Comparison of ENCODE assay signal across 15 cellular contexts in genomic region chr6:26118999-26119398, GRCh38. TPM values are rescaled to one million over a fixed set of nuclear protein-coding genes. Genes with fewer than 3 reads are reported as not detected.
A peak's percentile ranks its signal among the peaks of the same experiment; 100 is the strongest.
DNase-seq lines count a peak whose midpoint lies in the region; ATAC-seq, FAIRE-seq and TF ChIP-seq lines count a peak whose summit lies in the region.
"Had no signal": no experiment of that assay in that cellular context is flagged by ENCODE, and none has a peak within 500 bp of the region (broad histone marks: within the 10 kb centered on the region; RNA-seq: fewer than 3 reads in every experiment).

No MANE protein-coding gene starts in this region.

- FAIRE-seq in A549 (lab: Jason Lieb, UNC) = no peak

- no peaks in the 10 kb centered on the region for H3K9me3 ChIP-seq in A549
- H3K9me3 ChIP-seq in OCI-LY7 (ENCODE audit: low read length) = no peaks in the 10 kb centered on the region; the same call in 1 of the 2 replicates
- H3K9me3 ChIP-seq: BE2C had no signal

- CTCF ChIA-PET in A549 (lab: Yijun Ruan, JAX) (interaction anchor here (1.1 to 2.0 kb wide), 3 partner anchors 12 to 53 kb away, joined by 3 to 10 read pairs (median 5); no protein-coding TSS in a partner anchor), OCI-LY7 (lab: Charles Lee; ENCODE audit: unreplicated experiment) (no interaction called here)

- DNase-seq in A549 (ENCODE audit: low read depth in 1 of 2, low spot score in 1 of 2) (peak in 1 of 2 experiments; percentile 64), HT-29 (ENCODE audit: low spot score) (peak; percentile 59), OCI-LY7 (ENCODE audit: low spot score) (no peak), globus pallidus (ENCODE audit: low spot score) (peak; percentile 86), cerebellar nuclear complex (lab: John Stamatoyannopoulos, UW) (no peak), posterior vena cava (ENCODE audit: low spot score) (no peak)
- DNase-seq: activated CD4-positive, alpha-beta T cell treated with anti-CD3 and anti-CD28 coated beads for 36 hours; BE2C; effector CD8-positive, alpha-beta T cell; naive B cell; Right ventricle myocardium superior; stimulated activated CD4-positive, alpha-beta T cell treated with anti-CD3 and anti-CD28 coated beads, Interleukin-12 subunit alpha, Interleukin-12 subunit beta, amount 100 ng/mL, for 4 hours had no signal

- no peak for TF ChIP-seq RAD21 in A549 (conservative IDR thresholded peaks at IDR 0.05 in 1 of 2, IDR thresholded peaks at IDR 0.05 in 1 of 2)

- ATAC-seq in A549 (no peak), HG02981 (IDR thresholded peaks at IDR 0.05; ENCODE audit: unreplicated experiment) (no peak), GM18868 (IDR thresholded peaks at IDR 0.05; ENCODE audit: unreplicated experiment) (no peak)
- ATAC-seq: activated CD4-positive, alpha-beta T cell treated with anti-CD3 and anti-CD28 coated beads for 36 hours had no signal

- TF ChIP-seq EP300 in A549 (IDR thresholded peaks at IDR 0.05) = no peak

- peak overlapping the region; percentile 85 for H3K4me2 ChIP-seq in A549
- peak overlapping the region; percentile 37 for H3K4me2 ChIP-seq in OCI-LY7 (ENCODE audit: low read length)

- H3K4me3 ChIP-seq in A549 (no peak overlapping the region), OCI-LY7 (ENCODE audit: low read depth, low read length, poor library complexity, severe bottlenecking) (peak overlapping the region; percentile 11)

- H2AFZ ChIP-seq in OCI-LY7 (ENCODE audit: low read length) = peak overlapping the region; percentile 95

- H3K36me3 ChIP-seq in OCI-LY7 (ENCODE audit: insufficient read depth, low read length) = no peaks in the 10 kb centered on the region
- H3K36me3 ChIP-seq: BE2C had no signal

- BruUV-seq in OCI-LY7 (replicated peaks; lab: Mats Ljungman, UMichigan) = no TSS peak

- H3K9me2 ChIP-seq in OCI-LY7 (ENCODE audit: insufficient read depth, low read length) = no peaks in the 10 kb centered on the region

- no peak for TF ChIP-seq POLR2A in A549 (IDR thresholded peaks at IDR 0.05; ENCODE audit: low read length)

- H3K4me1 ChIP-seq in A549 = peaks cover 47% of the 10 kb centered on the region
- H3K4me1 ChIP-seq in OCI-LY7 (ENCODE audit: insufficient read depth, low read length, poor library complexity, severe bottlenecking) = peaks cover 49% of the 10 kb centered on the region

- intact Hi-C loops in OCI-LY7 (cut with micrococcal nuclease; ENCODE audit: unreplicated experiment) = no loop called here
- intact Hi-C loops in posterior vena cava (cut with DNase I) = no loop called here

- TF ChIP-seq CTCF in A549 (IDR thresholded peaks at IDR 0.05) (no peak), OCI-LY7 (conservative IDR thresholded peaks at IDR 0.05; ENCODE audit: low read length) (no peak)

- POLR2A ChIA-PET in A549 (lab: Yijun Ruan, JAX) = interaction anchor here (1.2 to 1.8 kb wide), 3 partner anchors 16 to 93 kb away, joined by 3 to 25 read pairs (median 4); a partner anchor contains a TSS
- POLR2A ChIA-PET in OCI-LY7 (lab: Charles Lee) = interaction anchor here (0.8 to 2.9 kb wide), 12 partner anchors 11 to 97 kb away, joined by 3 to 19 read pairs (median 6); a partner anchor contains a TSS

- H3K79me2 ChIP-seq in OCI-LY7 (ENCODE audit: insufficient read depth, low read depth, low read length) = no peaks in the 10 kb centered on the region

- 44% methylated on average over 7 of the region's 7 CpGs for WGBS in A549 (ENCODE audit: missing lambda C conversion rate)

- no peaks in the 10 kb centered on the region for H4K20me1 ChIP-seq in OCI-LY7 (ENCODE audit: insufficient read depth, low read length)

- H3K27ac ChIP-seq in A549 (peak overlapping the region; percentile 83 to 98), OCI-LY7 (ENCODE audit: low read depth, low read length, poor library complexity, severe bottlenecking) (peak overlapping the region; percentile 54)
- H3K27ac ChIP-seq: HL-60 had no signal

TF ChIP-seq in A549, 52 proteins besides CTCF, POLR2A, EP300 and RAD21:
- TF ChIP-seq HOXB13 (CRISPR knock-in tag; IDR thresholded peaks at IDR 0.05; ENCODE audit: low read depth) (no peak), CBX8 (IDR thresholded peaks at IDR 0.05) (no peak), CBX2 (IDR thresholded peaks at IDR 0.05; ENCODE audit: borderline replicate concordance, low read depth) (no peak), FOSB (CRISPR knock-in tag; IDR thresholded peaks at IDR 0.05) (no peak), SMC3 (IDR thresholded peaks at IDR 0.05) (no peak), GATA3 (IDR thresholded peaks at IDR 0.05; ENCODE audit: borderline replicate concordance) (no peak), ELK1 (IDR thresholded peaks at IDR 0.05; ENCODE audit: low read depth, low read length) (no peak), MAZ (IDR thresholded peaks at IDR 0.05; ENCODE audit: borderline replicate concordance, low read depth, low read length) (no peak), HOXA7 (CRISPR knock-in tag; IDR thresholded peaks at IDR 0.05) (no peak), ESRRA (IDR thresholded peaks at IDR 0.05; ENCODE audit: borderline replicate concordance, low read length) (no peak), TFCP2L1 (CRISPR knock-in tag; IDR thresholded peaks at IDR 0.05) (no peak), PBX3 (IDR thresholded peaks at IDR 0.05) (no peak)

RNA-seq across cellular contexts. Expression of gene HFE, which starts 31.8 kb away (rescaled TPM):
- polyA plus RNA-seq in A549 (2011; rRNA removed) (31.7 and 35.9 TPM in 2 replicates), A549 (2017; fragmentation: RNase III; extraction: RNeasy Plus Mini Kit Qiagen cat#74134 plus additional on column Dnase treatment) (15.5 to 19.9 TPM (median 18.1 TPM) in 3 replicates)
- polyA plus RNA-seq in A549 (2012; cell fraction: cytosol; rRNA removed) = 14.3 and 14.8 TPM in 2 replicates
- polyA plus RNA-seq in A549 (2012; cell fraction: nucleus; rRNA removed) = 16.5 and 16.8 TPM in 2 replicates
- polyA minus RNA-seq in A549 (2011; rRNA and poly(A)+ RNA removed) = 25.1 and 35.6 TPM in 2 replicates
- total RNA-seq in HT-29 (2014; rRNA removed; shearing (Covaris generic)) = 7.3 and 8.7 TPM in 2 replicates
- 0.18 and 0.69 TPM in 2 replicates for total RNA-seq in OCI-LY7 (2014; rRNA removed; shearing (Covaris generic))
- total RNA-seq in OCI-LY7 (2022) (0.57 and 0.72 TPM in 2 replicates), posterior vena cava (10 to 100 TPM in 1 of 2 donors, 1 to 10 TPM in 1; 5.5 to 11.8 TPM)

Comparison
In these comparisons a context has a peak if more than half of its experiments do, and no peak if none do; other contexts are left out.
1. DNase-seq: peak in HT-29 (single experiment) and globus pallidus (single experiment); none in OCI-LY7 (single experiment), cerebellar nuclear complex (0 of 2) and posterior vena cava (single experiment).